Comparison of ENCODE assay signal across 14 cellular contexts in genomic region chr22:48639896-48640732, GRCh38.
"Had no signal": no experiment of that assay in that cellular context is flagged by ENCODE, and none has a peak within 500 bp of the region (broad histone marks: within the 10 kb centered on the region; RNA-seq: fewer than 3 reads in every experiment).

No MANE protein-coding gene starts in this region.

- H3K36me3 ChIP-seq: thyroid gland had no signal

- DNase-seq: activated B cell treated with CpG ODN at 0.5 μM for 24 hours; activated CD4-positive, alpha-beta memory T cell treated with anti-CD3 and anti-CD28 coated beads for 36 hours; activated CD4-positive, alpha-beta T cell treated with anti-CD3 and anti-CD28 coated beads for 4 hours; activated T-cell treated with anti-CD3 and anti-CD28 coated beads for 4 hours; anterior cingulate cortex; foreskin melanocyte; head of caudate nucleus; occipital lobe; stimulated activated naive CD4-positive, alpha-beta T cell treated with Interleukin-2 at 50 U/mL for 16 hours; thyroid gland had no signal

- H3K4me3 Mint-ChIP-seq: activated B cell treated with CpG ODN at 0.5 μM for 24 hours; activated CD4-positive, alpha-beta memory T cell treated with anti-CD3 and anti-CD28 coated beads for 36 hours; activated T-helper 1 cell treated with anti-CD3 and anti-CD28 coated beads, Interleukin-12 subunit alpha, Interleukin-12 subunit beta, Interleukin-2, Interleukin-4 antibody, amounts not matched to agents 30 ng/mL and 10 ng/mL and 1 ng/mL, durations not matched to agents 14 hours and 24 hours and 36 hours; natural killer cell treated with Interleukin-12 subunit alpha and Interleukin-12 subunit beta and Interleukin-15 and Interleukin-18, amount 100 ng/mL, for 72 hours had no signal

- H3K4me3 ChIP-seq: coronary artery, lung, thyroid gland had no signal

- H3K27me3 ChIP-seq: thyroid gland had no signal

- H3K4me1 ChIP-seq: thyroid gland had no signal

- H3K27me3 Mint-ChIP-seq: activated B cell treated with CpG ODN at 0.5 μM for 24 hours; activated CD4-positive, alpha-beta memory T cell treated with anti-CD3 and anti-CD28 coated beads for 36 hours; natural killer cell treated with Interleukin-12 subunit alpha and Interleukin-12 subunit beta and Interleukin-15 and Interleukin-18, amount 100 ng/mL, for 72 hours had no signal

- H3K27ac ChIP-seq: coronary artery, thyroid gland had no signal

- H3K36me3 Mint-ChIP-seq: activated CD4-positive, alpha-beta memory T cell treated with anti-CD3 and anti-CD28 coated beads for 36 hours; natural killer cell treated with Interleukin-12 subunit alpha and Interleukin-12 subunit beta and Interleukin-15 and Interleukin-18, amount 100 ng/mL, for 72 hours had no signal

- H3K9me3 Mint-ChIP-seq: activated B cell treated with CpG ODN at 0.5 μM for 24 hours; activated CD4-positive, alpha-beta memory T cell treated with anti-CD3 and anti-CD28 coated beads for 36 hours; activated T-helper 1 cell treated with anti-CD3 and anti-CD28 coated beads, Interleukin-12 subunit alpha, Interleukin-12 subunit beta, Interleukin-2, Interleukin-4 antibody, amounts not matched to agents 30 ng/mL and 10 ng/mL and 1 ng/mL, durations not matched to agents 14 hours and 24 hours and 36 hours; natural killer cell treated with Interleukin-12 subunit alpha and Interleukin-12 subunit beta and Interleukin-15 and Interleukin-18, amount 100 ng/mL, for 72 hours had no signal

- ATAC-seq: natural killer cell treated with Interleukin-12 subunit alpha and Interleukin-12 subunit beta and Interleukin-15 and Interleukin-18, amount 100 ng/mL, for 72 hours had no signal

- H3K9me3 ChIP-seq: thyroid gland had no signal

- H3K27ac Mint-ChIP-seq: activated B cell treated with CpG ODN at 0.5 μM for 24 hours; activated CD4-positive, alpha-beta memory T cell treated with anti-CD3 and anti-CD28 coated beads for 36 hours; activated T-helper 1 cell treated with anti-CD3 and anti-CD28 coated beads, Interleukin-12 subunit alpha, Interleukin-12 subunit beta, Interleukin-2, Interleukin-4 antibody, amounts not matched to agents 30 ng/mL and 10 ng/mL and 1 ng/mL, durations not matched to agents 14 hours and 24 hours and 36 hours; natural killer cell treated with Interleukin-12 subunit alpha and Interleukin-12 subunit beta and Interleukin-15 and Interleukin-18, amount 100 ng/mL, for 72 hours had no signal
